1 cellular context compared by ENCODE assay signal in the genomic region with DNA sequence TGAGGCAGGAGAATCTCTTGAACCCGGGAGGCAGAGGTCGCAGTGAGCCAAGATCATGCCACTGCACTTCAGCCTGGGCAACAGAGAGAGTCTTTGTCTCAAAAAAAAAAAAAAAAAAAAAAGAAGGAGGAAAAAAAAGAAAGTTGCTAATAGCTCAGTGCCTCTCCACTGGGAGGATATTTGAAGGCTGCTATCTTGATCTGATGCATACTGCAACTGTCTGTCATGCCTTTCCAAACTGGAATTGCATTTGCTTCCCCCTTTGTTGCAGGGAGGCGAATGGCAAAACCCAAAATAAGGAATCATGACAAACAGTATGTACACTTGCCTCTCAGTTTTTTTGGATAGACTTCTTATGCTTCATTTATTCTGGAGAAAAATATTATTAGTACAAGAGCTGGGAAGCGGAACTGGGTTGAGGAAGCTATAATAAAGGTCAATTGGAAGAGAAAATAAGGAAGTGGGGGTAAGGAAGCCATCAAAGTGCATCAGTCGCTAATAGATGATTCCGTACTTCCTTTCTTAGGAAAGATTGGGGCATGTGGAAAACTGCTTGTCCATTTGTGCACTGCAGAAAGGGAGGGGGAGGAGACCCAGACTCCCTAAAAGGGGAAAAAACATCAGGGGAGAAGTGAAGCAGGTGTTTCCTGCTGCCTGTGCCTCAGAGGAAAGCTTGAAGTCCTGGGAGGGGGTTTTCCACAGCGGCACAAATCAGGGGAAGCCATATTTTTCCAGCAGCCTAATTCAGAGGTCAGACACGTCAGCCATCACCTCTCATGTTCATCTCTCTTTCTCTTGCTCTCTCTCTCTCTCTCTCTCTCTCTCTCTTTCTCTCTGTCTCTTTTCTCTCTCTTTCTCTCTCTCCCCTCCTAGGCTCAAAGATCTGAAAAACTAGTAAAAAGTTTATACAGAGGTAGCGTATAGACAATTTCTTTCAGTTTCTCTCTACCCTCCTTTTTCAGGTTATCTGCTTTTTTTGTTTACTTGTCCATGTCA.
TF ChIP-seq lines count a peak whose summit lies in the region.

No MANE protein-coding gene starts in this region.

TF ChIP-seq in SK-N-SH treated with all-trans-retinoic acid at 6 μM for 48 hours, 23 proteins besides CTCF, POLR2A, EP300 and RAD21 (continued from another document):
- no peak for TF ChIP-seq ZC3H10 (CRISPR knock-in tag; IDR thresholded peaks at IDR 0.05)
- TF ChIP-seq BACH2 (CRISPR knock-in tag; IDR thresholded peaks at IDR 0.05; ENCODE audit: borderline replicate concordance): no peak
- no peak for TF ChIP-seq ZNF70 (CRISPR knock-in tag; IDR thresholded peaks at IDR 0.05)
- TF ChIP-seq ZFP3 (CRISPR knock-in tag; IDR thresholded peaks at IDR 0.05): no peak
TF ChIP-seq in SK-N-SH treated with all-trans-retinoic acid at 6 μM for 48 hours: peak in this region for 0.
